In the genomic region with DNA sequence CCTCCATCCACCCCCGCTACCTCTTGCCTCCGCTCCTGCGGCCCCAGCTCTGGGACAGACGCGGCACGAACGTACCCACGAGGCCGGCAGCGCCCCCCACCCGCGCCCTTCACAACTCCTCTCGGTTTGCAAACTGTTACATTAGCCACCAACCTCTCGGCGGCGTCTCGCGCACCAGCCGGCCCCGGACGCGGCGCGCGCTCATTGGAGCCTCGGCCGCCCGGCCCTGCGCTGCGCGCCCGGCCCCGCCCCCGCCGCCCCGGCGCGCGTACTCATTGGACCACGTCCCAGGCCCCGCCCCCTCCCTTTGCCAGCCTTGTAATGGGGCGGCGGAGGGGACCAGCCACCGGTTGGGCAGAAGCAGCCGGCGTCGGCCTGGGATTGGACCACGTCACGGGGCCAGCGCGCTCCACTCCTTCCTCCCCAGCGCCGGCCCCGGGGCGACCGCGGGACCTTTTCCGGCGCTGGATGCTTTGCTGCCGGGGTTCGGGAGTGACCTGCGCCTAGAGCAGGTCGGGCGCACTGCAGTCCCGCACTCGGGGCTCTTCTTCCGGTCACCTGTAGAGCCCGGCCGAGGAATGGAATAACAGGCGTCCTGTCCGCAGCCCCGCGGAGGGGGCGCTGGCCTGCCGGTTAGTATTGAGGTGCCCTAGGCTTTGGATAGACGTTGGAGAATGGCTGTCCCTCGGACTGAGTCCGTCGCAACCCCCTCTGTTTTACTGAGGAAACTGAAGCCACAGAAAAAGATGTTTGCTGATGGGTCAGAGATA, we compare ENCODE assay signal across 1 cellular context.
A peak's percentile ranks its signal among the peaks of the same experiment; 100 is the strongest.
TF ChIP-seq lines count a peak whose summit lies in the region.

A gene with protein sequence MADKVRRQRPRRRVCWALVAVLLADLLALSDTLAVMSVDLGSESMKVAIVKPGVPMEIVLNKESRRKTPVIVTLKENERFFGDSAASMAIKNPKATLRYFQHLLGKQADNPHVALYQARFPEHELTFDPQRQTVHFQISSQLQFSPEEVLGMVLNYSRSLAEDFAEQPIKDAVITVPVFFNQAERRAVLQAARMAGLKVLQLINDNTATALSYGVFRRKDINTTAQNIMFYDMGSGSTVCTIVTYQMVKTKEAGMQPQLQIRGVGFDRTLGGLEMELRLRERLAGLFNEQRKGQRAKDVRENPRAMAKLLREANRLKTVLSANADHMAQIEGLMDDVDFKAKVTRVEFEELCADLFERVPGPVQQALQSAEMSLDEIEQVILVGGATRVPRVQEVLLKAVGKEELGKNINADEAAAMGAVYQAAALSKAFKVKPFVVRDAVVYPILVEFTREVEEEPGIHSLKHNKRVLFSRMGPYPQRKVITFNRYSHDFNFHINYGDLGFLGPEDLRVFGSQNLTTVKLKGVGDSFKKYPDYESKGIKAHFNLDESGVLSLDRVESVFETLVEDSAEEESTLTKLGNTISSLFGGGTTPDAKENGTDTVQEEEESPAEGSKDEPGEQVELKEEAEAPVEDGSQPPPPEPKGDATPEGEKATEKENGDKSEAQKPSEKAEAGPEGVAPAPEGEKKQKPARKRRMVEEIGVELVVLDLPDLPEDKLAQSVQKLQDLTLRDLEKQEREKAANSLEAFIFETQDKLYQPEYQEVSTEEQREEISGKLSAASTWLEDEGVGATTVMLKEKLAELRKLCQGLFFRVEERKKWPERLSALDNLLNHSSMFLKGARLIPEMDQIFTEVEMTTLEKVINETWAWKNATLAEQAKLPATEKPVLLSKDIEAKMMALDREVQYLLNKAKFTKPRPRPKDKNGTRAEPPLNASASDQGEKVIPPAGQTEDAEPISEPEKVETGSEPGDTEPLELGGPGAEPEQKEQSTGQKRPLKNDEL (minus strand): TSS at position 206 of the 770 bp plus-strand sequence. CDS start 1,045 bp downstream, outside the sequence.

TF ChIP-seq in HepG2, 621 proteins besides CTCF, POLR2A, EP300 and RAD21 (continued from another document and continues in another):
- TF ChIP-seq, protein P1, sequence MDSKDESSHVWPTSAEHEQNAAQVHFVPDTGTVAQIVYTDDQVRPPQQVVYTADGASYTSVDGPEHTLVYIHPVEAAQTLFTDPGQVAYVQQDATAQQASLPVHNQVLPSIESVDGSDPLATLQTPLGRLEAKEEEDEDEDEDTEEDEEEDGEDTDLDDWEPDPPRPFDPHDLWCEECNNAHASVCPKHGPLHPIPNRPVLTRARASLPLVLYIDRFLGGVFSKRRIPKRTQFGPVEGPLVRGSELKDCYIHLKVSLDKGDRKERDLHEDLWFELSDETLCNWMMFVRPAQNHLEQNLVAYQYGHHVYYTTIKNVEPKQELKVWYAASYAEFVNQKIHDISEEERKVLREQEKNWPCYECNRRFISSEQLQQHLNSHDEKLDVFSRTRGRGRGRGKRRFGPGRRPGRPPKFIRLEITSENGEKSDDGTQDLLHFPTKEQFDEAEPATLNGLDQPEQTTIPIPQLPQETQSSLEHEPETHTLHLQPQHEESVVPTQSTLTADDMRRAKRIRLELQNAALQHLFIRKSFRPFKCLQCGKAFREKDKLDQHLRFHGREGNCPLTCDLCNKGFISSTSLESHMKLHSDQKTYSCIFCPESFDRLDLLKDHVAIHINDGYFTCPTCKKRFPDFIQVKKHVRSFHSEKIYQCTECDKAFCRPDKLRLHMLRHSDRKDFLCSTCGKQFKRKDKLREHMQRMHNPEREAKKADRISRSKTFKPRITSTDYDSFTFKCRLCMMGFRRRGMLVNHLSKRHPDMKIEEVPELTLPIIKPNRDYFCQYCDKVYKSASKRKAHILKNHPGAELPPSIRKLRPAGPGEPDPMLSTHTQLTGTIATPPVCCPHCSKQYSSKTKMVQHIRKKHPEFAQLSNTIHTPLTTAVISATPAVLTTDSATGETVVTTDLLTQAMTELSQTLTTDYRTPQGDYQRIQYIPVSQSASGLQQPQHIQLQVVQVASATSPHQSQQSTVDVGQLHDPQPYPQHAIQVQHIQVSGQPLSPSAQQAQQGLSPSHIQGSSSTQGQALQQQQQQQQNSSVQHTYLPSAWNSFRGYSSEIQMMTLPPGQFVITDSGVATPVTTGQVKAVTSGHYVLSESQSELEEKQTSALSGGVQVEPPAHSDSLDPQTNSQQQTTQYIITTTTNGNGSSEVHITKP (CRISPR knock-in tag; IDR thresholded peaks at IDR 0.05; ENCODE audit: low read depth), result 0 out of 2 replicates have a peak, but pooled peaks have one; percentile 9
- TF ChIP-seq, protein P2, sequence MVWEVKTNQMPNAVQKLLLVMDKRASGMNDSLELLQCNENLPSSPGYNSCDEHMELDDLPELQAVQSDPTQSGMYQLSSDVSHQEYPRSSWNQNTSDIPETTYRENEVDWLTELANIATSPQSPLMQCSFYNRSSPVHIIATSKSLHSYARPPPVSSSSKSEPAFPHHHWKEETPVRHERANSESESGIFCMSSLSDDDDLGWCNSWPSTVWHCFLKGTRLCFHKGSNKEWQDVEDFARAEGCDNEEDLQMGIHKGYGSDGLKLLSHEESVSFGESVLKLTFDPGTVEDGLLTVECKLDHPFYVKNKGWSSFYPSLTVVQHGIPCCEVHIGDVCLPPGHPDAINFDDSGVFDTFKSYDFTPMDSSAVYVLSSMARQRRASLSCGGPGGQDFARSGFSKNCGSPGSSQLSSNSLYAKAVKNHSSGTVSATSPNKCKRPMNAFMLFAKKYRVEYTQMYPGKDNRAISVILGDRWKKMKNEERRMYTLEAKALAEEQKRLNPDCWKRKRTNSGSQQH (CRISPR knock-in tag; IDR thresholded peaks at IDR 0.05; ENCODE audit: low read depth), result 0 out of 2 replicates have a peak, but pooled peaks have one; percentile 45
- TF ChIP-seq SUZ12 (IDR thresholded peaks at IDR 0.05; ENCODE audit: low read depth, low read length) (no peak), SMARCE1 (IDR thresholded peaks at IDR 0.05; ENCODE audit: borderline replicate concordance) (no peak), KDM2A (CRISPR knock-in tag; IDR thresholded peaks at IDR 0.05; ENCODE audit: borderline replicate concordance, low read depth) (peak; percentile 15; the same call in 1 of the 2 replicates), ZNF510 (CRISPR knock-in tag; IDR thresholded peaks at IDR 0.05; ENCODE audit: low read depth) (no peak), RFX5 (IDR thresholded peaks at IDR 0.05; ENCODE audit: low read depth, low read length) (no peak), RFX1 (IDR thresholded peaks at IDR 0.05) (no peak), BHLHE40 (IDR thresholded peaks at IDR 0.05; ENCODE audit: low read length) (no peak), ZNF652 (CRISPR knock-in tag; IDR thresholded peaks at IDR 0.05; ENCODE audit: borderline replicate concordance, low read depth) (peak; percentile 54; the same call in 1 of the 2 replicates), TEAD2 (CRISPR knock-in tag; IDR thresholded peaks at IDR 0.05) (no peak), YEATS4 (CRISPR knock-in tag; IDR thresholded peaks at IDR 0.05; ENCODE audit: borderline replicate concordance) (peak; percentile 70; the same call in 1 of the 2 replicates), ZNF160 (CRISPR knock-in tag; IDR thresholded peaks at IDR 0.05) (no peak), ADNP (CRISPR knock-in tag; IDR thresholded peaks at IDR 0.05) (no peak), KAT7 (CRISPR knock-in tag; IDR thresholded peaks at IDR 0.05; ENCODE audit: borderline replicate concordance) (no peak), SMAD9 (CRISPR knock-in tag; IDR thresholded peaks at IDR 0.05) (no peak), SKI (IDR thresholded peaks at IDR 0.05; ENCODE audit: partially characterized antibody) (no peak), ZNF207 (IDR thresholded peaks at IDR 0.05; ENCODE audit: borderline replicate concordance) (no peak), ZNF557 (CRISPR knock-in tag; IDR thresholded peaks at IDR 0.05) (no peak), IRF2 (CRISPR knock-in tag; IDR thresholded peaks at IDR 0.05) (no peak), ZNF709 (CRISPR knock-in tag; IDR thresholded peaks at IDR 0.05) (no peak), CHD4 (IDR thresholded peaks at IDR 0.05; ENCODE audit: borderline replicate concordance, low read length) (no peak), XRCC5 (optimal IDR thresholded peaks at IDR 0.05; ENCODE audit: low read length) (peak; percentile 79), TOE1 (CRISPR knock-in tag; IDR thresholded peaks at IDR 0.05) (no peak), KMT2A (CRISPR knock-in tag; IDR thresholded peaks at IDR 0.05) (peak; percentile 40; the same call in 1 of the 2 replicates), GLI4 (CRISPR knock-in tag; IDR thresholded peaks at IDR 0.05; ENCODE audit: borderline replicate concordance) (no peak), ZFP41 (CRISPR knock-in tag; IDR thresholded peaks at IDR 0.05; ENCODE audit: borderline replicate concordance) (no peak), KLF12 (CRISPR knock-in tag; IDR thresholded peaks at IDR 0.05; ENCODE audit: borderline replicate concordance) (no peak), ASH2L (IDR thresholded peaks at IDR 0.05; ENCODE audit: insufficient read length, low read depth, low read length) (peak; percentile 56), CHD2 (IDR thresholded peaks at IDR 0.05; ENCODE audit: low read depth, low read length) (peak; percentile 49; the same call in 1 of the 2 replicates), ZNF431 (CRISPR knock-in tag; IDR thresholded peaks at IDR 0.05; ENCODE audit: borderline replicate concordance, low read depth) (peak; percentile 27; the same call in 1 of the 2 replicates), TGIF2 (CRISPR knock-in tag; IDR thresholded peaks at IDR 0.05) (no peak; the same call in 1 of the 2 replicates)
- TF ChIP-seq, protein P3, sequence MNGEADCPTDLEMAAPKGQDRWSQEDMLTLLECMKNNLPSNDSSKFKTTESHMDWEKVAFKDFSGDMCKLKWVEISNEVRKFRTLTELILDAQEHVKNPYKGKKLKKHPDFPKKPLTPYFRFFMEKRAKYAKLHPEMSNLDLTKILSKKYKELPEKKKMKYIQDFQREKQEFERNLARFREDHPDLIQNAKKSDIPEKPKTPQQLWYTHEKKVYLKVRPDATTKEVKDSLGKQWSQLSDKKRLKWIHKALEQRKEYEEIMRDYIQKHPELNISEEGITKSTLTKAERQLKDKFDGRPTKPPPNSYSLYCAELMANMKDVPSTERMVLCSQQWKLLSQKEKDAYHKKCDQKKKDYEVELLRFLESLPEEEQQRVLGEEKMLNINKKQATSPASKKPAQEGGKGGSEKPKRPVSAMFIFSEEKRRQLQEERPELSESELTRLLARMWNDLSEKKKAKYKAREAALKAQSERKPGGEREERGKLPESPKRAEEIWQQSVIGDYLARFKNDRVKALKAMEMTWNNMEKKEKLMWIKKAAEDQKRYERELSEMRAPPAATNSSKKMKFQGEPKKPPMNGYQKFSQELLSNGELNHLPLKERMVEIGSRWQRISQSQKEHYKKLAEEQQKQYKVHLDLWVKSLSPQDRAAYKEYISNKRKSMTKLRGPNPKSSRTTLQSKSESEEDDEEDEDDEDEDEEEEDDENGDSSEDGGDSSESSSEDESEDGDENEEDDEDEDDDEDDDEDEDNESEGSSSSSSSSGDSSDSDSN (CRISPR knock-in tag; IDR thresholded peaks at IDR 0.05), result peak; percentile 73
- TF ChIP-seq, protein P4, sequence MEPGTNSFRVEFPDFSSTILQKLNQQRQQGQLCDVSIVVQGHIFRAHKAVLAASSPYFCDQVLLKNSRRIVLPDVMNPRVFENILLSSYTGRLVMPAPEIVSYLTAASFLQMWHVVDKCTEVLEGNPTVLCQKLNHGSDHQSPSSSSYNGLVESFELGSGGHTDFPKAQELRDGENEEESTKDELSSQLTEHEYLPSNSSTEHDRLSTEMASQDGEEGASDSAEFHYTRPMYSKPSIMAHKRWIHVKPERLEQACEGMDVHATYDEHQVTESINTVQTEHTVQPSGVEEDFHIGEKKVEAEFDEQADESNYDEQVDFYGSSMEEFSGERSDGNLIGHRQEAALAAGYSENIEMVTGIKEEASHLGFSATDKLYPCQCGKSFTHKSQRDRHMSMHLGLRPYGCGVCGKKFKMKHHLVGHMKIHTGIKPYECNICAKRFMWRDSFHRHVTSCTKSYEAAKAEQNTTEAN (CRISPR knock-in tag; conservative IDR thresholded peaks at IDR 0.05), result no peak
- TF ChIP-seq, protein P5, sequence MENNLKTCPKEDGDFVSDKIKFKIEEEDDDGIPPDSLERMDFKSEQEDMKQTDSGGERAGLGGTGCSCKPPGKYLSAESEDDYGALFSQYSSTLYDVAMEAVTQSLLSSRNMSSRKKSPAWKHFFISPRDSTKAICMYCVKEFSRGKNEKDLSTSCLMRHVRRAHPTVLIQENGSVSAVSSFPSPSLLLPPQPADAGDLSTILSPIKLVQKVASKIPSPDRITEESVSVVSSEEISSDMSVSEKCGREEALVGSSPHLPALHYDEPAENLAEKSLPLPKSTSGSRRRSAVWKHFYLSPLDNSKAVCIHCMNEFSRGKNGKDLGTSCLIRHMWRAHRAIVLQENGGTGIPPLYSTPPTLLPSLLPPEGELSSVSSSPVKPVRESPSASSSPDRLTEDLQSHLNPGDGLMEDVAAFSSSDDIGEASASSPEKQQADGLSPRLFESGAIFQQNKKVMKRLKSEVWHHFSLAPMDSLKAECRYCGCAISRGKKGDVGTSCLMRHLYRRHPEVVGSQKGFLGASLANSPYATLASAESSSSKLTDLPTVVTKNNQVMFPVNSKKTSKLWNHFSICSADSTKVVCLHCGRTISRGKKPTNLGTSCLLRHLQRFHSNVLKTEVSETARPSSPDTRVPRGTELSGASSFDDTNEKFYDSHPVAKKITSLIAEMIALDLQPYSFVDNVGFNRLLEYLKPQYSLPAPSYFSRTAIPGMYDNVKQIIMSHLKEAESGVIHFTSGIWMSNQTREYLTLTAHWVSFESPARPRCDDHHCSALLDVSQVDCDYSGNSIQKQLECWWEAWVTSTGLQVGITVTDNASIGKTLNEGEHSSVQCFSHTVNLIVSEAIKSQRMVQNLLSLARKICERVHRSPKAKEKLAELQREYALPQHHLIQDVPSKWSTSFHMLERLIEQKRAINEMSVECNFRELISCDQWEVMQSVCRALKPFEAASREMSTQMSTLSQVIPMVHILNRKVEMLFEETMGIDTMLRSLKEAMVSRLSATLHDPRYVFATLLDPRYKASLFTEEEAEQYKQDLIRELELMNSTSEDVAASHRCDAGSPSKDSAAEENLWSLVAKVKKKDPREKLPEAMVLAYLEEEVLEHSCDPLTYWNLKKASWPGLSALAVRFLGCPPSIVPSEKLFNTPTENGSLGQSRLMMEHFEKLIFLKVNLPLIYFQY (CRISPR knock-in tag; IDR thresholded peaks at IDR 0.05; ENCODE audit: borderline replicate concordance), result 0 out of 2 replicates have a peak, but pooled peaks have one; percentile 27
- TF ChIP-seq, protein P6, sequence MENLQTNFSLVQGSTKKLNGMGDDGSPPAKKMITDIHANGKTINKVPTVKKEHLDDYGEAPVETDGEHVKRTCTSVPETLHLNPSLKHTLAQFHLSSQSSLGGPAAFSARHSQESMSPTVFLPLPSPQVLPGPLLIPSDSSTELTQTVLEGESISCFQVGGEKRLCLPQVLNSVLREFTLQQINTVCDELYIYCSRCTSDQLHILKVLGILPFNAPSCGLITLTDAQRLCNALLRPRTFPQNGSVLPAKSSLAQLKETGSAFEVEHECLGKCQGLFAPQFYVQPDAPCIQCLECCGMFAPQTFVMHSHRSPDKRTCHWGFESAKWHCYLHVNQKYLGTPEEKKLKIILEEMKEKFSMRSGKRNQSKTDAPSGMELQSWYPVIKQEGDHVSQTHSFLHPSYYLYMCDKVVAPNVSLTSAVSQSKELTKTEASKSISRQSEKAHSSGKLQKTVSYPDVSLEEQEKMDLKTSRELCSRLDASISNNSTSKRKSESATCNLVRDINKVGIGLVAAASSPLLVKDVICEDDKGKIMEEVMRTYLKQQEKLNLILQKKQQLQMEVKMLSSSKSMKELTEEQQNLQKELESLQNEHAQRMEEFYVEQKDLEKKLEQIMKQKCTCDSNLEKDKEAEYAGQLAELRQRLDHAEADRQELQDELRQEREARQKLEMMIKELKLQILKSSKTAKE (CRISPR knock-in tag; IDR thresholded peaks at IDR 0.05; ENCODE audit: borderline replicate concordance), result no peak
